ENCODE assay signal across 1 cellular context in genomic region chr16:143456-143855, GRCh38.
TF ChIP-seq lines count a peak whose summit lies in the region.

No MANE protein-coding gene starts in this region.

TF ChIP-seq in HepG2, 621 proteins besides CTCF, POLR2A, EP300 and RAD21:
- no peak for TF ChIP-seq SIX4 (CRISPR knock-in tag; IDR thresholded peaks at IDR 0.05)
- no peak for TF ChIP-seq ZNF18 (CRISPR knock-in tag; IDR thresholded peaks at IDR 0.05; ENCODE audit: insufficient replicate concordance)
- TF ChIP-seq ZNF687 (CRISPR knock-in tag; IDR thresholded peaks at IDR 0.05) = peak; percentile 48
- TF ChIP-seq SMARCC2 (IDR thresholded peaks at IDR 0.05) = no peak
- no peak for TF ChIP-seq RARA (CRISPR knock-in tag; IDR thresholded peaks at IDR 0.05)
- peak; percentile 69; the same call in 1 of the 2 replicates for TF ChIP-seq ZNF296 (CRISPR knock-in tag; conservative IDR thresholded peaks at IDR 0.05)
- TF ChIP-seq ZBTB44 (CRISPR knock-in tag; IDR thresholded peaks at IDR 0.05) = no peak
- TF ChIP-seq DMAP1 (CRISPR knock-in tag; IDR thresholded peaks at IDR 0.05) = no peak
- peak; percentile 15; the same call in 1 of the 2 replicates for TF ChIP-seq PATZ1 (CRISPR knock-in tag; IDR thresholded peaks at IDR 0.05)
- TF ChIP-seq AKAP8 (CRISPR knock-in tag; IDR thresholded peaks at IDR 0.05) = no peak
- no peak for TF ChIP-seq SMAD3 (CRISPR knock-in tag; IDR thresholded peaks at IDR 0.05)
- no peak for TF ChIP-seq MTF2 (CRISPR knock-in tag; IDR thresholded peaks at IDR 0.05; ENCODE audit: borderline replicate concordance)
- no peak for TF ChIP-seq ZNF441 (CRISPR knock-in tag; IDR thresholded peaks at IDR 0.05; ENCODE audit: borderline replicate concordance)
- no peak for TF ChIP-seq HBP1 (CRISPR knock-in tag; IDR thresholded peaks at IDR 0.05; ENCODE audit: low read depth)
- TF ChIP-seq IRF1 (CRISPR knock-in tag; IDR thresholded peaks at IDR 0.05; ENCODE audit: low read depth) = no peak
- TF ChIP-seq SKI (IDR thresholded peaks at IDR 0.05; ENCODE audit: partially characterized antibody) = no peak
- TF ChIP-seq ARID5B (CRISPR knock-in tag; IDR thresholded peaks at IDR 0.05) = no peak
